ENCODE assay signal across 12 cellular contexts in genomic region chr6:34697904-34698557, GRCh38. TPM values are rescaled to one million over a fixed set of nuclear protein-coding genes. Genes with fewer than 3 reads are reported as not detected.
DNase-seq lines count a peak whose midpoint lies in the region; ATAC-seq and TF ChIP-seq lines count a peak whose summit lies in the region.
"Had no signal": no experiment of that assay in that cellular context is flagged by ENCODE, and none has a peak within 500 bp of the region (broad histone marks: within the 10 kb centered on the region; RNA-seq: fewer than 3 reads in every experiment).

No MANE protein-coding gene starts in this region.

- intact Hi-C loops in natural killer cell (cut with micrococcal nuclease) (loop anchor here (1.0 to 10.0 kb wide), 4 partner anchors 41 to 191 kb away; partner anchors contain the start of genes ANKS1A, BLTP3A, SNRPC and TAF11), prostate gland (cut with DNase I) (loop anchor here (5.0 to 10.0 kb wide), 2 partner anchors 41 to 173 kb away; no protein-coding TSS in a partner anchor)

- H3K9me3 Mint-ChIP-seq in T-helper 2 cell treated with Interferon-gamma antibody and Interleukin-4, amounts not matched to agents 5 μg/mL and 100 μg/mL, for 36 hours: no peaks in the 10 kb centered on the region
- H3K9me3 Mint-ChIP-seq in WTC11 (no peaks in the 10 kb centered on the region), natural killer cell (no peaks in the 10 kb centered on the region)

- peak overlapping the region; percentile 91 for H3K4me3 Mint-ChIP-seq in T-helper 2 cell treated with Interferon-gamma antibody and Interleukin-4, amounts not matched to agents 5 μg/mL and 100 μg/mL, for 36 hours
- H3K4me3 Mint-ChIP-seq in WTC11 (peak overlapping the region; percentile 97), natural killer cell (peak overlapping the region; percentile 99)

- H3K27ac Mint-ChIP-seq in T-helper 2 cell treated with Interferon-gamma antibody and Interleukin-4, amounts not matched to agents 5 μg/mL and 100 μg/mL, for 36 hours: no peak overlapping the region
- H3K27ac Mint-ChIP-seq in WTC11 (no peak overlapping the region), natural killer cell (peak overlapping the region; percentile 96 to 99)

- DNase-seq in T-helper 2 cell treated with Interferon-gamma antibody and Interleukin-4, amounts not matched to agents 5 μg/mL and 100 μg/mL, for 36 hours (ENCODE audit: low spot score): no peak
- DNase-seq in T-helper 2 cell (no peak), WTC11 (ENCODE audit: low spot score) (no peak), natural killer cell (no peak), prostate gland (ENCODE audit: low spot score) (no peak), NCI-H146 (lab: John Stamatoyannopoulos, UW) (no peak), HK-2 (ENCODE audit: unreplicated experiment) (no peak)
- DNase-seq: activated CD8-positive, alpha-beta memory T cell treated with anti-CD3 and anti-CD28 coated beads for 24 hours; gastrocnemius medialis; NCI-H187 treated with DMSO at 0.1 percent for 48 hours had no signal

- TF ChIP-seq POLR2A in prostate gland (IDR thresholded peaks at IDR 0.05): no peak

- ATAC-seq in WTC11 (no peak), natural killer cell (no peak)

- H3K4me1 Mint-ChIP-seq in T-helper 2 cell treated with Interferon-gamma antibody and Interleukin-4, amounts not matched to agents 5 μg/mL and 100 μg/mL, for 36 hours (ENCODE audit: low read depth): peaks cover 34% of the 10 kb centered on the region
- H3K4me1 Mint-ChIP-seq in WTC11 (peaks cover 24% of the 10 kb centered on the region), natural killer cell (peaks cover 31 to 43% of the 10 kb centered on the region in 2 donors)

- WGBS in prostate gland: 87% methylated on average over 5 of the region's 5 CpGs

- H3K9me3 ChIP-seq in HEK293 (ENCODE audit: control insufficient read depth, insufficient read depth, low read depth, low read length): no peaks in the 10 kb centered on the region
- H3K9me3 ChIP-seq in prostate gland: no peaks in the 10 kb centered on the region
- H3K9me3 ChIP-seq: gastrocnemius medialis, tibial nerve had no signal

- H3K27ac ChIP-seq in HEK293 (ENCODE audit: extremely low read depth, low read depth, low read length) (no peak overlapping the region), prostate gland (no peak overlapping the region)

- TF ChIP-seq CTCF in HEK293 (tag by site-specific recombination; IDR thresholded peaks at IDR 0.05): no peak
- no peak for TF ChIP-seq CTCF in WTC11 (IDR thresholded peaks at IDR 0.05)
- TF ChIP-seq CTCF in natural killer cell (IDR thresholded peaks at IDR 0.05): no peak
- no peak for TF ChIP-seq CTCF in prostate gland (IDR thresholded peaks at IDR 0.05)

- peaks cover 11% of the 10 kb centered on the region for H3K36me3 Mint-ChIP-seq in T-helper 2 cell treated with Interferon-gamma antibody and Interleukin-4, amounts not matched to agents 5 μg/mL and 100 μg/mL, for 36 hours (ENCODE audit: low read depth)
- H3K36me3 Mint-ChIP-seq in WTC11 (no peaks in the 10 kb centered on the region), natural killer cell (no peaks in the 10 kb centered on the region)

- CTCF ChIA-PET in HEK293 (lab: Yijun Ruan, JAX) (interaction anchor here (0.7 to 1.1 kb wide), 3 partner anchors 15 to 502 kb away, joined by 3 read pairs; no protein-coding TSS in a partner anchor), WTC11 (lab: Charles Lee) (no interaction called here)

- POLR2A ChIA-PET in HEK293 (lab: Yijun Ruan, JAX) (no interaction called here), WTC11 (lab: Charles Lee) (no interaction called here)

- H3K27me3 ChIP-seq in prostate gland (replicated peaks; ENCODE audit: insufficient read depth): no peaks in the 10 kb centered on the region
- H3K27me3 ChIP-seq: gastrocnemius medialis, tibial nerve had no signal

- H3K4me1 ChIP-seq in HEK293 (ENCODE audit: control insufficient read depth, insufficient read depth, low read length) (no peaks in the 10 kb centered on the region), prostate gland (replicated peaks) (peaks cover 4% of the 10 kb centered on the region)

- no peaks in the 10 kb centered on the region; a peak in 1 of 3 replicates for H3K36me3 ChIP-seq in HEK293 (ENCODE audit: control insufficient read depth in 2 of 2, insufficient read depth in 1 of 2, low read length in 2 of 2)
- H3K36me3 ChIP-seq in prostate gland: no peaks in the 10 kb centered on the region
- H3K36me3 ChIP-seq: gastrocnemius medialis, tibial nerve had no signal

- H3K4me3 ChIP-seq in HEK293 (ENCODE audit: low read depth, low read length) (no peak overlapping the region), prostate gland (no peak overlapping the region)

- H3K27me3 Mint-ChIP-seq in T-helper 2 cell treated with Interferon-gamma antibody and Interleukin-4, amounts not matched to agents 5 μg/mL and 100 μg/mL, for 36 hours (ENCODE audit: low read depth): no peaks in the 10 kb centered on the region
- H3K27me3 Mint-ChIP-seq in WTC11 (ENCODE audit: low read depth): no peaks in the 10 kb centered on the region; the same call in 1 of the 2 replicates
- H3K27me3 Mint-ChIP-seq in natural killer cell (ENCODE audit: low read depth in 2 of 2): peaks cover 0 to 2% of the 10 kb centered on the region in 2 donors

TF ChIP-seq in HEK293, 187 proteins besides CTCF, POLR2A, EP300 and RAD21:
- TF ChIP-seq PRDM1 (tag by site-specific recombination; IDR thresholded peaks at IDR 0.05) (0 out of 2 replicates have a peak, but pooled peaks have one; percentile 27), ZBTB44 (tag by site-specific recombination; IDR thresholded peaks at IDR 0.05) (no peak)

TF ChIP-seq in WTC11, 78 proteins besides CTCF, POLR2A, EP300 and RAD21 (continues in another document):
- TF ChIP-seq FOXK1 (CRISPR knock-in tag; IDR thresholded peaks at IDR 0.05): no peak
- TF ChIP-seq SMAD3 (CRISPR knock-in tag; IDR thresholded peaks at IDR 0.05; ENCODE audit: borderline replicate concordance): no peak
- TF ChIP-seq CBFB (CRISPR knock-in tag; IDR thresholded peaks at IDR 0.05; ENCODE audit: low read depth): no peak
- no peak for TF ChIP-seq CREM (CRISPR knock-in tag; IDR thresholded peaks at IDR 0.05)
- TF ChIP-seq ZNF416 (CRISPR knock-in tag; IDR thresholded peaks at IDR 0.05): no peak
- TF ChIP-seq ETV6 (CRISPR knock-in tag; IDR thresholded peaks at IDR 0.05): no peak
- TF ChIP-seq NR2C2 (CRISPR knock-in tag; IDR thresholded peaks at IDR 0.05): no peak
- TF ChIP-seq ZBTB21 (CRISPR knock-in tag; IDR thresholded peaks at IDR 0.05; ENCODE audit: borderline replicate concordance): no peak
- TF ChIP-seq ATF3 (CRISPR knock-in tag; conservative IDR thresholded peaks at IDR 0.05): no peak
- no peak for TF ChIP-seq ZNF532 (CRISPR knock-in tag; IDR thresholded peaks at IDR 0.05; ENCODE audit: borderline replicate concordance)
- no peak for TF ChIP-seq ZNF317 (CRISPR knock-in tag; IDR thresholded peaks at IDR 0.05; ENCODE audit: borderline replicate concordance, low read depth)
- TF ChIP-seq JAZF1 (CRISPR knock-in tag; IDR thresholded peaks at IDR 0.05): no peak

RNA-seq across cellular contexts. Expression of gene ILRUN, which starts 1.5 kb away (rescaled TPM):
- total RNA-seq in WTC11 (2021) (60.4 to 75.5 TPM (median 63.9 TPM) in 3 replicates), natural killer cell (100 to 1,000 TPM in 1 of 3 donors, 10 to 100 TPM in 2; 91.2 to 101 (median 92.3) TPM), prostate gland (10 to 100 TPM; 57.4 to 93.6 TPM)

RNA-seq across cellular contexts. Expression of gene SNRPC, which starts 59.3 kb away (rescaled TPM):
- 182 to 194 TPM (median 191 TPM) in 3 replicates for total RNA-seq in WTC11 (2021)
- total RNA-seq in natural killer cell: 10 to 100 TPM; 53.5 to 55.6 (median 55.5) TPM
- total RNA-seq in prostate gland: 100 to 1,000 TPM in 1 of 2 donors, 10 to 100 TPM in 1; 82.0 to 102 TPM

Comparison
In these comparisons a context has a peak if more than half of its experiments do, and no peak if none do; other contexts are left out.
1. H3K27ac Mint-ChIP-seq: peak in natural killer cell (2 of 2); none in T-helper 2 cell treated with Interferon-gamma antibody and Interleukin-4, amounts not matched to agents 5 μg/mL and 100 μg/mL, for 36 hours (single experiment) and WTC11 (single experiment).
2. Peak in every context shown above with its lines, with median percentiles within 50 percentile points of each other: H3K4me3 Mint-ChIP-seq.